In the genomic region with DNA sequence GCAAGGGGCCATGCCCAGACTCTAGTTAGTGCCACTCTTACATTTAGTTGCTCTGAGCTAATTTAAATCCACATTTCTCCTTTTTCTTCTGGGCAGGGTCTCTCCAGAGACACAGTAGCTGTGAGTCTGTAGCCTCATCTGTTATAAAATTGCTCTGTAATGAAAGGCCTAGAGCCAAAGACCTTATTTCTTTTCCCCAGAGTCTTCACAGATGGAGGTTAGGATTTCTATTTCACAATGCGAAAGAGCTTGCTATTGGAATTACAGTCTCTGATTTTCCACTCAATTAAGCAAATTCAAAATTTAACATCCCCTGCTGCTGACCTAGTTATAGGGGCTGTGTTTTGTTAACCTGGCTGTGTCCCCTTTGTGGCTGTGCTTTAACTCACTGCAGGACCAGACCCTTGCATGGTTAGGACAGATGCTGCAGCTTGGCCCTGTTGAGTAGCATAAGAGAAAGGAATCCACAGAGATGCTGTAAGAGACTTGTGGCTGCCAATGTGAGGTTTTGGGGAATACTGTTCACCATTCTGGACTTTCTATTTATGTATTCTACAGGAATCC, we compare ENCODE assay signal across 1 cellular context.
TF ChIP-seq lines count a peak whose summit lies in the region.

No MANE protein-coding gene starts in this region.

TF ChIP-seq in GM23338, 12 proteins besides CTCF, POLR2A, EP300 and RAD21 (continued from another document):
- TF ChIP-seq, protein P1, sequence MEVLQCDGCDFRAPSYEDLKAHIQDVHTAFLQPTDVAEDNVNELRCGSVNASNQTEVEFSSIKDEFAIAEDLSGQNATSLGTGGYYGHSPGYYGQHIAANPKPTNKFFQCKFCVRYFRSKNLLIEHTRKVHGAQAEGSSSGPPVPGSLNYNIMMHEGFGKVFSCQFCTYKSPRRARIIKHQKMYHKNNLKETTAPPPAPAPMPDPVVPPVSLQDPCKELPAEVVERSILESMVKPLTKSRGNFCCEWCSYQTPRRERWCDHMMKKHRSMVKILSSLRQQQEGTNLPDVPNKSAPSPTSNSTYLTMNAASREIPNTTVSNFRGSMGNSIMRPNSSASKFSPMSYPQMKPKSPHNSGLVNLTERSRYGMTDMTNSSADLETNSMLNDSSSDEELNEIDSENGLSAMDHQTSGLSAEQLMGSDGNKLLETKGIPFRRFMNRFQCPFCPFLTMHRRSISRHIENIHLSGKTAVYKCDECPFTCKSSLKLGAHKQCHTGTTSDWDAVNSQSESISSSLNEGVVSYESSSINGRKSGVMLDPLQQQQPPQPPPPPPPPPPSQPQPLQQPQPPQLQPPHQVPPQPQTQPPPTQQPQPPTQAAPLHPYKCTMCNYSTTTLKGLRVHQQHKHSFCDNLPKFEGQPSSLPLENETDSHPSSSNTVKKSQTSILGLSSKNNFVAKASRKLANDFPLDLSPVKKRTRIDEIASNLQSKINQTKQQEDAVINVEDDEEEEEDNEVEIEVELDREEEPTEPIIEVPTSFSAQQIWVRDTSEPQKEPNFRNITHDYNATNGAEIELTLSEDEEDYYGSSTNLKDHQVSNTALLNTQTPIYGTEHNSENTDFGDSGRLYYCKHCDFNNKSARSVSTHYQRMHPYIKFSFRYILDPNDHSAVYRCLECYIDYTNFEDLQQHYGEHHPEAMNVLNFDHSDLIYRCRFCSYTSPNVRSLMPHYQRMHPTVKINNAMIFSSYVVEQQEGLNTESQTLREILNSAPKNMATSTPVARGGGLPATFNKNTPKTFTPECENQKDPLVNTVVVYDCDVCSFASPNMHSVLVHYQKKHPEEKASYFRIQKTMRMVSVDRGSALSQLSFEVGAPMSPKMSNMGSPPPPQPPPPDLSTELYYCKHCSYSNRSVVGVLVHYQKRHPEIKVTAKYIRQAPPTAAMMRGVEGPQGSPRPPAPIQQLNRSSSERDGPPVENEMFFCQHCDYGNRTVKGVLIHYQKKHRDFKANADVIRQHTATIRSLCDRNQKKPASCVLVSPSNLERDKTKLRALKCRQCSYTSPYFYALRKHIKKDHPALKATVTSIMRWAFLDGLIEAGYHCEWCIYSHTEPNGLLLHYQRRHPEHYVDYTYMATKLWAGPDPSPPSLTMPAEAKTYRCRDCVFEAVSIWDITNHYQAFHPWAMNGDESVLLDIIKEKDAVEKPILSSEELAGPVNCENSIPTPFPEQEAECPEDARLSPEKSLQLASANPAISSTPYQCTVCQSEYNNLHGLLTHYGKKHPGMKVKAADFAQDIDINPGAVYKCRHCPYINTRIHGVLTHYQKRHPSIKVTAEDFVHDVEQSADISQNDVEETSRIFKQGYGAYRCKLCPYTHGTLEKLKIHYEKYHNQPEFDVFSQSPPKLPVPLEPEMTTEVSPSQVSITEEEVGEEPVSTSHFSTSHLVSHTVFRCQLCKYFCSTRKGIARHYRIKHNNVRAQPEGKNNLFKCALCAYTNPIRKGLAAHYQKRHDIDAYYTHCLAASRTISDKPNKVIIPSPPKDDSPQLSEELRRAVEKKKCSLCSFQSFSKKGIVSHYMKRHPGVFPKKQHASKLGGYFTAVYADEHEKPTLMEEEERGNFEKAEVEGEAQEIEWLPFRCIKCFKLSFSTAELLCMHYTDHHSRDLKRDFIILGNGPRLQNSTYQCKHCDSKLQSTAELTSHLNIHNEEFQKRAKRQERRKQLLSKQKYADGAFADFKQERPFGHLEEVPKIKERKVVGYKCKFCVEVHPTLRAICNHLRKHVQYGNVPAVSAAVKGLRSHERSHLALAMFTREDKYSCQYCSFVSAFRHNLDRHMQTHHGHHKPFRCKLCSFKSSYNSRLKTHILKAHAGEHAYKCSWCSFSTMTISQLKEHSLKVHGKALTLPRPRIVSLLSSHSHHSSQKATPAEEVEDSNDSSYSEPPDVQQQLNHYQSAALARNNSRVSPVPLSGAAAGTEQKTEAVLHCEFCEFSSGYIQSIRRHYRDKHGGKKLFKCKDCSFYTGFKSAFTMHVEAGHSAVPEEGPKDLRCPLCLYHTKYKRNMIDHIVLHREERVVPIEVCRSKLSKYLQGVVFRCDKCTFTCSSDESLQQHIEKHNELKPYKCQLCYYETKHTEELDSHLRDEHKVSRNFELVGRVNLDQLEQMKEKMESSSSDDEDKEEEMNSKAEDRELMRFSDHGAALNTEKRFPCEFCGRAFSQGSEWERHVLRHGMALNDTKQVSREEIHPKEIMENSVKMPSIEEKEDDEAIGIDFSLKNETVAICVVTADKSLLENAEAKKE (CRISPR knock-in tag; IDR thresholded peaks at IDR 0.05), result no peak
- TF ChIP-seq ETS1 (IDR thresholded peaks at IDR 0.05) (no peak), STAT1 (IDR thresholded peaks at IDR 0.05; ENCODE audit: unreplicated experiment) (no peak)
